3 cellular contexts compared by ENCODE assay signal in genomic region chr14:70231756-70232544, GRCh38. TPM values are rescaled to one million over a fixed set of nuclear protein-coding genes. Genes with fewer than 3 reads are reported as not detected.
"Had no signal": no experiment of that assay in that cellular context is flagged by ENCODE, and none has a peak within 500 bp of the region (broad histone marks: within the 10 kb centered on the region; RNA-seq: fewer than 3 reads in every experiment).

No MANE protein-coding gene starts in this region.

RNA-seq across cellular contexts. Expression of gene SLC8A3, which starts 43.2 kb away (rescaled TPM):
- total RNA-seq: fibroblast of villous mesenchyme, mammary epithelial cell, osteocyte had no signal
